ENCODE assay signal across 18 cellular contexts in genomic region chr9:91092214-91092613, GRCh38.
"Had no signal": no experiment of that assay in that cellular context is flagged by ENCODE, and none has a peak within 500 bp of the region (broad histone marks: within the 10 kb centered on the region; RNA-seq: fewer than 3 reads in every experiment).

No MANE protein-coding gene starts in this region.

- H3K4me2 ChIP-seq: hepatocyte had no signal

- H3K4me3 ChIP-seq: coronary artery, dorsolateral prefrontal cortex, esophagus muscularis mucosa, gastroesophageal sphincter, heart left ventricle, hepatocyte, left lung, lower lobe of right lung had no signal

- H3K36me3 ChIP-seq: esophagus muscularis mucosa, gastroesophageal sphincter, heart left ventricle, left lung, lower lobe of right lung had no signal

- DNase-seq: dermis blood vessel endothelial cell; dorsolateral prefrontal cortex; effector CD4-positive, alpha-beta T cell; effector memory CD4-positive, alpha-beta T cell; foreskin keratinocyte; heart left ventricle; hypothalamus; immature natural killer cell; left cardiac atrium; left lung; left ventricle myocardium superior; lower lobe of right lung; mesendoderm; midbrain had no signal

- H3K9me3 ChIP-seq: lower lobe of right lung had no signal

- H3K27me3 ChIP-seq: dorsolateral prefrontal cortex, esophagus muscularis mucosa, gastroesophageal sphincter, heart left ventricle, hepatocyte, left lung had no signal

- H3K4me1 ChIP-seq: foreskin keratinocyte, lower lobe of right lung had no signal

- H3K4me3 Mint-ChIP-seq: immature natural killer cell had no signal

- H3K27ac ChIP-seq: coronary artery, dorsolateral prefrontal cortex, esophagus muscularis mucosa, foreskin keratinocyte, gastroesophageal sphincter, heart left ventricle, hepatocyte, left lung, lower lobe of right lung had no signal

- ATAC-seq: foreskin keratinocyte, gastroesophageal sphincter, heart left ventricle, left cardiac atrium, left lung, left ventricle myocardium superior, lower lobe of right lung had no signal
